Comparison of ENCODE assay signal across 1 cellular context in genomic region chr2:219828127-219828526, GRCh38.
TF ChIP-seq lines count a peak whose summit lies in the region.

No MANE protein-coding gene starts in this region.

TF ChIP-seq in GM23338, 12 proteins besides CTCF, POLR2A, EP300 and RAD21 (continued from another document):
- TF ChIP-seq ZNF462 (CRISPR knock-in tag; IDR thresholded peaks at IDR 0.05), result no peak
- TF ChIP-seq REST (IDR thresholded peaks at IDR 0.05; ENCODE audit: unreplicated experiment), result no peak
- no peak for TF ChIP-seq ZNF331 (CRISPR knock-in tag; IDR thresholded peaks at IDR 0.05; ENCODE audit: low read depth)
- TF ChIP-seq ZNF114 (CRISPR knock-in tag; IDR thresholded peaks at IDR 0.05), result no peak
- no peak for TF ChIP-seq JUNB (IDR thresholded peaks at IDR 0.05; ENCODE audit: unreplicated experiment)
